ENCODE assay signal across 8 cellular contexts in genomic region chr2:176637497-176638166, GRCh38.
DNase-seq lines count a peak whose midpoint lies in the region; ATAC-seq, FAIRE-seq and TF ChIP-seq lines count a peak whose summit lies in the region.

No MANE protein-coding gene starts in this region.

- no peak overlapping the region for H2AFZ ChIP-seq in K562 (ENCODE audit: low read depth, low read length)

- H3K4me3 ChIP-seq in K562 = no peak overlapping the region

- DNase-seq in T-helper 2 cell treated with Interferon-gamma antibody and Interleukin-4, amounts not matched to agents 5 μg/mL and 100 μg/mL, for 36 hours (ENCODE audit: low spot score) = peak; percentile 19
- DNase-seq in T-helper 2 cell (no peak), HEK293T (ENCODE audit: extremely low spot score) (peak; percentile 48), NCI-H2171 treated with DMSO at 0.1 percent for 48 hours (lab: John Stamatoyannopoulos, UW) (peak; percentile 49), K562 (ENCODE audit: extremely low read depth in 1 of 4, low spot score in 3 of 4) (no peak), islet precursor cell (peak; percentile 66), GDM1 (lab: John Stamatoyannopoulos, UW) (no peak)
- peak; percentile 13 for DNase-seq in stimulated activated CD4-positive, alpha-beta T cell treated with anti-CD3 and anti-CD28 coated beads, Interleukin-4, amount 100 ng/mL, for 1 hour

- H3K36me3 ChIP-seq in K562 (ENCODE audit: control insufficient read depth, insufficient read depth, low read length) = no peaks in the 10 kb centered on the region

- H3K27me3 ChIP-seq in K562 (ENCODE audit: control insufficient read depth in 2 of 2, insufficient read depth in 2 of 2, low read length in 2 of 2) = peaks cover 14 to 16% of the 10 kb centered on the region in 2 experiments

- no peaks in the 10 kb centered on the region for H3K9me1 ChIP-seq in K562 (ENCODE audit: control insufficient read depth, insufficient read depth, low read length)

- H3K4me1 Mint-ChIP-seq in T-helper 2 cell treated with Interferon-gamma antibody and Interleukin-4, amounts not matched to agents 5 μg/mL and 100 μg/mL, for 36 hours (ENCODE audit: low read depth) = peaks cover 5% of the 10 kb centered on the region

- CTCF ChIA-PET in HEK293T (lab: Yijun Ruan, JAX) (interaction anchor here (0.6 to 2.0 kb wide), 11 partner anchors 16 to 1824 kb away, joined by 3 to 12 read pairs (median 4); no protein-coding TSS in a partner anchor), K562 (lab: Yijun Ruan, JAX; ENCODE audit: low intra/inter-chr PET ratio) (interaction anchor here (0.6 to 2.1 kb wide), 9 partner anchors 15 to 526 kb away, joined by 3 to 40 read pairs (median 7); no protein-coding TSS in a partner anchor)

- H3K36me3 Mint-ChIP-seq in T-helper 2 cell treated with Interferon-gamma antibody and Interleukin-4, amounts not matched to agents 5 μg/mL and 100 μg/mL, for 36 hours (ENCODE audit: low read depth) = peaks cover 1% of the 10 kb centered on the region

- no peak overlapping the region for H3K27ac ChIP-seq in K562 (ENCODE audit: extremely low read depth, low read depth, low read length)

- no peak for FAIRE-seq in K562 (lab: Jason Lieb, UNC)

- no peaks in the 10 kb centered on the region for H3K9me3 Mint-ChIP-seq in T-helper 2 cell treated with Interferon-gamma antibody and Interleukin-4, amounts not matched to agents 5 μg/mL and 100 μg/mL, for 36 hours

- TF ChIP-seq RAD21 in K562 (CRISPR knock-in tag; conservative IDR thresholded peaks at IDR 0.05 in 1 of 2, IDR thresholded peaks at IDR 0.05 in 1 of 2) = no peak

- H3K27me3 Mint-ChIP-seq in T-helper 2 cell treated with Interferon-gamma antibody and Interleukin-4, amounts not matched to agents 5 μg/mL and 100 μg/mL, for 36 hours (ENCODE audit: low read depth) = peaks cover 74% of the 10 kb centered on the region

- H3K4me1 ChIP-seq in K562 (replicated peaks in 1 of 2; ENCODE audit: control insufficient read depth in 2 of 2, insufficient read depth in 2 of 2, low read length in 2 of 2) = peaks cover 0 to 9% of the 10 kb centered on the region in 2 experiments; a peak in 2 of 5 replicates

- no peak for TF ChIP-seq POLR2A in K562 (conservative IDR thresholded peaks at IDR 0.05)

- BruUV-seq in K562 (replicated peaks; lab: Mats Ljungman, UMichigan) = no TSS peak

- TF ChIP-seq EP300 in K562 (IDR thresholded peaks at IDR 0.05; ENCODE audit: low read length) = no peak

- TF ChIP-seq CTCF in K562 (IDR thresholded peaks at IDR 0.05 in 2 of 3, conservative IDR thresholded peaks at IDR 0.05 in 1 of 3; ENCODE audit: insufficient read depth in 2 of 3, low read depth in 1 of 3, low read length in 3 of 3) = no peak

- no peak overlapping the region for H3K4me2 ChIP-seq in K562 (ENCODE audit: insufficient read depth, low read length)

- H3K9ac ChIP-seq in K562 (ENCODE audit: insufficient read depth in 1 of 2, low read depth in 2 of 2, low read length in 2 of 2) = no peak overlapping the region

- POLR2A ChIA-PET in HEK293T (lab: Yijun Ruan, JAX) = interaction anchor here (1.2 to 1.8 kb wide), 4 partner anchors 83 to 507 kb away, joined by 3 to 6 read pairs (median 4); no protein-coding TSS in a partner anchor
- POLR2A ChIA-PET in K562 (lab: Yijun Ruan, JAX) = no interaction called here

- intact Hi-C loops in K562 (cut with micrococcal nuclease) = loop anchor here (2.0 to 5.0 kb wide), 2 partner anchors 85 to 497 kb away; no protein-coding TSS in a partner anchor

- H3K4me3 Mint-ChIP-seq in T-helper 2 cell treated with Interferon-gamma antibody and Interleukin-4, amounts not matched to agents 5 μg/mL and 100 μg/mL, for 36 hours = peak overlapping the region; percentile 64

- peak; percentile 22; the same call in 2 of the 3 replicates for ATAC-seq in K562

- WGBS in K562 (ENCODE audit: insufficient coverage, low coverage, missing lambda C conversion rate) = 33% methylated on average over 42 of the region's 74 CpGs

- no peaks in the 10 kb centered on the region for H3K9me3 ChIP-seq in K562 (replicated peaks; ENCODE audit: control insufficient read depth, insufficient read depth, low read depth, low read length)

- H3K27ac Mint-ChIP-seq in T-helper 2 cell treated with Interferon-gamma antibody and Interleukin-4, amounts not matched to agents 5 μg/mL and 100 μg/mL, for 36 hours = no peak overlapping the region

- in situ Hi-C loops in K562 (cut with MboI) = loop anchor here (5.0 kb wide), 1 partner anchor 510 kb away; the partner anchor contains the start of gene HOXD8

- H3K79me2 ChIP-seq in K562 (ENCODE audit: control insufficient read depth, insufficient read depth, low read length) = no peaks in the 10 kb centered on the region

- no peaks in the 10 kb centered on the region for H4K20me1 ChIP-seq in K562 (replicated peaks; ENCODE audit: control insufficient read depth, insufficient read depth, low read length)

TF ChIP-seq in HEK293T, 16 proteins besides CTCF, POLR2A, EP300 and RAD21:
- TF ChIP-seq L3MBTL2 (conservative IDR thresholded peaks at IDR 0.05) = peak; percentile 83
- no peak for TF ChIP-seq HDGF (IDR thresholded peaks at IDR 0.05; ENCODE audit: borderline replicate concordance)

TF ChIP-seq in K562, 482 proteins besides CTCF, POLR2A, EP300 and RAD21 (continues in another document):
- TF ChIP-seq KAT2B (IDR thresholded peaks at IDR 0.05; ENCODE audit: low read depth, low read length) (no peak), ZNF436 (CRISPR knock-in tag; IDR thresholded peaks at IDR 0.05) (no peak), RFX1 (IDR thresholded peaks at IDR 0.05) (no peak), ZNF134 (CRISPR knock-in tag; conservative IDR thresholded peaks at IDR 0.05) (no peak), MGA (IDR thresholded peaks at IDR 0.05) (no peak), C11orf30 (IDR thresholded peaks at IDR 0.05; ENCODE audit: low read depth) (no peak)

Comparison
In these comparisons a context has a peak if more than half of its experiments do, and no peak if none do; other contexts are left out.
1. DNase-seq: peak in T-helper 2 cell treated with Interferon-gamma antibody and Interleukin-4, amounts not matched to agents 5 μg/mL and 100 μg/mL, for 36 hours (single experiment), HEK293T (single experiment), NCI-H2171 treated with DMSO at 0.1 percent for 48 hours (single experiment), islet precursor cell (single experiment) and stimulated activated CD4-positive, alpha-beta T cell treated with anti-CD3 and anti-CD28 coated beads, Interleukin-4, amount 100 ng/mL, for 1 hour (single experiment); none in T-helper 2 cell (0 of 5), K562 (0 of 4) and GDM1 (single experiment).